ENCODE assay signal across 1 cellular context in the genomic region with DNA sequence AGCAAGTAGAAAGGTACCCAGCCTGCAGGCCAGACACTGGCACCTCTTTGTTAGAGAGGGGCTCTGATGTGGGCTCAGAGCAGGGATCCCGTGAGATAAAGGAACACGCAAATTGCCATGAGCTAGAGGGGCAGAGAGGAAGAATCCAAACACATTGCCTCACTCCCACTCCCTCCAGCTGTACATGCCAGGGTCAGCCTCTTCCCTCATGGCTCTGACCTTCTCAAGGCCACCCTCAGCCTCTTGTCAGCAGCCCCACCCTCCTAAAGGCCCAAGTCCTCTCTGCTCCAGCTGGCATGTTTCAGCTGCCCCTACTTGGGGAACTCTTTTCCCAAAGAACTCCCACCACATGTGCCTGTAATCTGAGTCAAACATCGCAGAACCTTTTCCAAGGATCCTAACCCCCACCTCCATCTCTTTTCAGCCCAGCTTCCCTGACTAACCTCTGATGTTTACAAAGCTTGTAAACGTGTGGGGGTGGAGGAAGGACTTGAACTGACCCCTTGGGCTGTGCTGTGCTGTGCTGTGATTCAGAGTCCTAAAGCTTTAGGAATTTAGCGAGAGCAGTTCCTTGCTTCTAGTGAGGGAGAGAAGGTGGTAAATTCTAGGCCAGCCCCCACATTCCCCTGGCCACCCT.
TF ChIP-seq lines count a peak whose summit lies in the region.

No MANE protein-coding gene starts in this region.

TF ChIP-seq in HepG2, 621 proteins besides CTCF, POLR2A, EP300 and RAD21 (continued from another document and continues in another):
- TF ChIP-seq, protein P1, sequence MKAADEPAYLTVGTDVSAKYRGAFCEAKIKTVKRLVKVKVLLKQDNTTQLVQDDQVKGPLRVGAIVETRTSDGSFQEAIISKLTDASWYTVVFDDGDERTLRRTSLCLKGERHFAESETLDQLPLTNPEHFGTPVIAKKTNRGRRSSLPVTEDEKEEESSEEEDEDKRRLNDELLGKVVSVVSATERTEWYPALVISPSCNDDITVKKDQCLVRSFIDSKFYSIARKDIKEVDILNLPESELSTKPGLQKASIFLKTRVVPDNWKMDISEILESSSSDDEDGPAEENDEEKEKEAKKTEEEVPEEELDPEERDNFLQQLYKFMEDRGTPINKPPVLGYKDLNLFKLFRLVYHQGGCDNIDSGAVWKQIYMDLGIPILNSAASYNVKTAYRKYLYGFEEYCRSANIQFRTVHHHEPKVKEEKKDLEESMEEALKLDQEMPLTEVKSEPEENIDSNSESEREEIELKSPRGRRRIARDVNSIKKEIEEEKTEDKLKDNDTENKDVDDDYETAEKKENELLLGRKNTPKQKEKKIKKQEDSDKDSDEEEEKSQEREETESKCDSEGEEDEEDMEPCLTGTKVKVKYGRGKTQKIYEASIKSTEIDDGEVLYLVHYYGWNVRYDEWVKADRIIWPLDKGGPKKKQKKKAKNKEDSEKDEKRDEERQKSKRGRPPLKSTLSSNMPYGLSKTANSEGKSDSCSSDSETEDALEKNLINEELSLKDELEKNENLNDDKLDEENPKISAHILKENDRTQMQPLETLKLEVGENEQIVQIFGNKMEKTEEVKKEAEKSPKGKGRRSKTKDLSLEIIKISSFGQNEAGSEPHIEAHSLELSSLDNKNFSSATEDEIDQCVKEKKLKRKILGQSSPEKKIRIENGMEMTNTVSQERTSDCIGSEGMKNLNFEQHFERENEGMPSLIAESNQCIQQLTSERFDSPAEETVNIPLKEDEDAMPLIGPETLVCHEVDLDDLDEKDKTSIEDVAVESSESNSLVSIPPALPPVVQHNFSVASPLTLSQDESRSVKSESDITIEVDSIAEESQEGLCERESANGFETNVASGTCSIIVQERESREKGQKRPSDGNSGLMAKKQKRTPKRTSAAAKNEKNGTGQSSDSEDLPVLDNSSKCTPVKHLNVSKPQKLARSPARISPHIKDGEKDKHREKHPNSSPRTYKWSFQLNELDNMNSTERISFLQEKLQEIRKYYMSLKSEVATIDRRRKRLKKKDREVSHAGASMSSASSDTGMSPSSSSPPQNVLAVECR (CRISPR knock-in tag; IDR thresholded peaks at IDR 0.05; ENCODE audit: borderline replicate concordance): peak; percentile 49; the same call in 1 of the 2 replicates
- TF ChIP-seq TEAD3 (CRISPR knock-in tag; optimal IDR thresholded peaks at IDR 0.05; ENCODE audit: borderline replicate concordance): peak; percentile 78
- TF ChIP-seq, protein P2, sequence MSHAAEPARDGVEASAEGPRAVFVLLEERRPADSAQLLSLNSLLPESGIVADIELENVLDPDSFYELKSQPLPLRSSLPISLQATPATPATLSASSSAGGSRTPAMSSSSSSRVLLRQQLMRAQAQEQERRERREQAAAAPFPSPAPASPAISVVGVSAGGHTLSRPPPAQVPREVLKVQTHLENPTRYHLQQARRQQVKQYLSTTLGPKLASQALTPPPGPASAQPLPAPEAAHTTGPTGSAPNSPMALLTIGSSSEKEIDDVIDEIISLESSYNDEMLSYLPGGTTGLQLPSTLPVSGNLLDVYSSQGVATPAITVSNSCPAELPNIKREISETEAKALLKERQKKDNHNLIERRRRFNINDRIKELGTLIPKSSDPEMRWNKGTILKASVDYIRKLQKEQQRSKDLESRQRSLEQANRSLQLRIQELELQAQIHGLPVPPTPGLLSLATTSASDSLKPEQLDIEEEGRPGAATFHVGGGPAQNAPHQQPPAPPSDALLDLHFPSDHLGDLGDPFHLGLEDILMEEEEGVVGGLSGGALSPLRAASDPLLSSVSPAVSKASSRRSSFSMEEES (CRISPR knock-in tag; IDR thresholded peaks at IDR 0.05): no peak
- TF ChIP-seq SOX5 (CRISPR knock-in tag; IDR thresholded peaks at IDR 0.05; ENCODE audit: borderline replicate concordance): peak; percentile 25; the same call in 1 of the 2 replicates
- TF ChIP-seq ZNF839 (CRISPR knock-in tag; IDR thresholded peaks at IDR 0.05; ENCODE audit: borderline replicate concordance): no peak
- TF ChIP-seq SIX1 (CRISPR knock-in tag; IDR thresholded peaks at IDR 0.05; ENCODE audit: borderline replicate concordance): no peak
- TF ChIP-seq ZNF550 (CRISPR knock-in tag; IDR thresholded peaks at IDR 0.05; ENCODE audit: borderline replicate concordance): no peak
- peak; percentile 77; the same call in 1 of the 2 replicates for TF ChIP-seq MTA1 (CRISPR knock-in tag; IDR thresholded peaks at IDR 0.05; ENCODE audit: borderline replicate concordance)
- no peak for TF ChIP-seq ATF7 (IDR thresholded peaks at IDR 0.05)
- no peak for TF ChIP-seq ATF7 (CRISPR knock-in tag; IDR thresholded peaks at IDR 0.05)
- TF ChIP-seq SPEN (CRISPR knock-in tag; IDR thresholded peaks at IDR 0.05; ENCODE audit: low read depth): 0 out of 2 replicates have a peak, but pooled peaks have one; percentile 40
- no peak for TF ChIP-seq GTF3A (CRISPR knock-in tag; conservative IDR thresholded peaks at IDR 0.05)
- TF ChIP-seq ZNF772 (CRISPR knock-in tag; IDR thresholded peaks at IDR 0.05): no peak
- no peak for TF ChIP-seq THAP11 (CRISPR knock-in tag; IDR thresholded peaks at IDR 0.05)
- no peak for TF ChIP-seq IRX3 (CRISPR knock-in tag; IDR thresholded peaks at IDR 0.05; ENCODE audit: borderline replicate concordance, low read depth)
- TF ChIP-seq PHB2 (IDR thresholded peaks at IDR 0.05; ENCODE audit: partially characterized antibody): no peak
- TF ChIP-seq ZBTB42 (CRISPR knock-in tag; IDR thresholded peaks at IDR 0.05): no peak
- no peak for TF ChIP-seq KLF11 (CRISPR knock-in tag; IDR thresholded peaks at IDR 0.05)
- no peak for TF ChIP-seq ZNF7 (CRISPR knock-in tag; IDR thresholded peaks at IDR 0.05)
- no peak for TF ChIP-seq SMAD3 (CRISPR knock-in tag; IDR thresholded peaks at IDR 0.05)
- peak; percentile 43; the same call in 1 of the 2 replicates for TF ChIP-seq ATF7-NPFF (CRISPR knock-in tag; IDR thresholded peaks at IDR 0.05; ENCODE audit: low read depth)
- peak; percentile 60 for TF ChIP-seq HNF4A (CRISPR knock-in tag; IDR thresholded peaks at IDR 0.05)
- no peak for TF ChIP-seq ATF1 (CRISPR knock-in tag; IDR thresholded peaks at IDR 0.05)
- TF ChIP-seq, protein P3, sequence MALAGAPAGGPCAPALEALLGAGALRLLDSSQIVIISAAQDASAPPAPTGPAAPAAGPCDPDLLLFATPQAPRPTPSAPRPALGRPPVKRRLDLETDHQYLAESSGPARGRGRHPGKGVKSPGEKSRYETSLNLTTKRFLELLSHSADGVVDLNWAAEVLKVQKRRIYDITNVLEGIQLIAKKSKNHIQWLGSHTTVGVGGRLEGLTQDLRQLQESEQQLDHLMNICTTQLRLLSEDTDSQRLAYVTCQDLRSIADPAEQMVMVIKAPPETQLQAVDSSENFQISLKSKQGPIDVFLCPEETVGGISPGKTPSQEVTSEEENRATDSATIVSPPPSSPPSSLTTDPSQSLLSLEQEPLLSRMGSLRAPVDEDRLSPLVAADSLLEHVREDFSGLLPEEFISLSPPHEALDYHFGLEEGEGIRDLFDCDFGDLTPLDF (CRISPR knock-in tag; IDR thresholded peaks at IDR 0.05): no peak
- TF ChIP-seq SCMH1 (CRISPR knock-in tag; IDR thresholded peaks at IDR 0.05; ENCODE audit: borderline replicate concordance): no peak
- no peak for TF ChIP-seq CREM (IDR thresholded peaks at IDR 0.05)
- no peak for TF ChIP-seq CREM (CRISPR knock-in tag; IDR thresholded peaks at IDR 0.05)
- no peak for TF ChIP-seq ZNF354B (CRISPR knock-in tag; IDR thresholded peaks at IDR 0.05)
- no peak for TF ChIP-seq MLLT10 (CRISPR knock-in tag; IDR thresholded peaks at IDR 0.05)
- peak; percentile 64 for TF ChIP-seq CEBPG (CRISPR knock-in tag; IDR thresholded peaks at IDR 0.05)
- TF ChIP-seq, protein P4, sequence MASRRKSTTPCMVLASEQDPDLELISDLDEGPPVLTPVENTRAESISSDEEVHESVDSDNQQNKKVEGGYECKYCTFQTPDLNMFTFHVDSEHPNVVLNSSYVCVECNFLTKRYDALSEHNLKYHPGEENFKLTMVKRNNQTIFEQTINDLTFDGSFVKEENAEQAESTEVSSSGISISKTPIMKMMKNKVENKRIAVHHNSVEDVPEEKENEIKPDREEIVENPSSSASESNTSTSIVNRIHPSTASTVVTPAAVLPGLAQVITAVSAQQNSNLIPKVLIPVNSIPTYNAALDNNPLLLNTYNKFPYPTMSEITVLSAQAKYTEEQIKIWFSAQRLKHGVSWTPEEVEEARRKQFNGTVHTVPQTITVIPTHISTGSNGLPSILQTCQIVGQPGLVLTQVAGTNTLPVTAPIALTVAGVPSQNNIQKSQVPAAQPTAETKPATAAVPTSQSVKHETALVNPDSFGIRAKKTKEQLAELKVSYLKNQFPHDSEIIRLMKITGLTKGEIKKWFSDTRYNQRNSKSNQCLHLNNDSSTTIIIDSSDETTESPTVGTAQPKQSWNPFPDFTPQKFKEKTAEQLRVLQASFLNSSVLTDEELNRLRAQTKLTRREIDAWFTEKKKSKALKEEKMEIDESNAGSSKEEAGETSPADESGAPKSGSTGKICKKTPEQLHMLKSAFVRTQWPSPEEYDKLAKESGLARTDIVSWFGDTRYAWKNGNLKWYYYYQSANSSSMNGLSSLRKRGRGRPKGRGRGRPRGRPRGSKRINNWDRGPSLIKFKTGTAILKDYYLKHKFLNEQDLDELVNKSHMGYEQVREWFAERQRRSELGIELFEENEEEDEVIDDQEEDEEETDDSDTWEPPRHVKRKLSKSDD (CRISPR knock-in tag; IDR thresholded peaks at IDR 0.05; ENCODE audit: low read depth): no peak
- no peak for TF ChIP-seq FOXP1 (IDR thresholded peaks at IDR 0.05)
- no peak for TF ChIP-seq FOXP1 (CRISPR knock-in tag; IDR thresholded peaks at IDR 0.05)
- TF ChIP-seq ZNF615 (CRISPR knock-in tag; IDR thresholded peaks at IDR 0.05; ENCODE audit: borderline replicate concordance): no peak
- no peak for TF ChIP-seq ZNF614 (CRISPR knock-in tag; IDR thresholded peaks at IDR 0.05; ENCODE audit: borderline replicate concordance)
- peak; percentile 28; the same call in 1 of the 2 replicates for TF ChIP-seq RARA (CRISPR knock-in tag; IDR thresholded peaks at IDR 0.05)
- TF ChIP-seq ZMYM4 (CRISPR knock-in tag; IDR thresholded peaks at IDR 0.05): no peak
- TF ChIP-seq, protein P5, sequence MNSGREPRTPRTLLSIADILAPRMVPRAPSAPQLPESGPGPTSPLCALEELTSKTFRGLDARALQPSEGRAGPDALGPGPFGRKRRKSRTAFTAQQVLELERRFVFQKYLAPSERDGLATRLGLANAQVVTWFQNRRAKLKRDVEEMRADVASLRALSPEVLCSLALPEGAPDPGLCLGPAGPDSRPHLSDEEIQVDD (CRISPR knock-in tag; IDR thresholded peaks at IDR 0.05; ENCODE audit: borderline replicate concordance): no peak
- TF ChIP-seq, protein P6, sequence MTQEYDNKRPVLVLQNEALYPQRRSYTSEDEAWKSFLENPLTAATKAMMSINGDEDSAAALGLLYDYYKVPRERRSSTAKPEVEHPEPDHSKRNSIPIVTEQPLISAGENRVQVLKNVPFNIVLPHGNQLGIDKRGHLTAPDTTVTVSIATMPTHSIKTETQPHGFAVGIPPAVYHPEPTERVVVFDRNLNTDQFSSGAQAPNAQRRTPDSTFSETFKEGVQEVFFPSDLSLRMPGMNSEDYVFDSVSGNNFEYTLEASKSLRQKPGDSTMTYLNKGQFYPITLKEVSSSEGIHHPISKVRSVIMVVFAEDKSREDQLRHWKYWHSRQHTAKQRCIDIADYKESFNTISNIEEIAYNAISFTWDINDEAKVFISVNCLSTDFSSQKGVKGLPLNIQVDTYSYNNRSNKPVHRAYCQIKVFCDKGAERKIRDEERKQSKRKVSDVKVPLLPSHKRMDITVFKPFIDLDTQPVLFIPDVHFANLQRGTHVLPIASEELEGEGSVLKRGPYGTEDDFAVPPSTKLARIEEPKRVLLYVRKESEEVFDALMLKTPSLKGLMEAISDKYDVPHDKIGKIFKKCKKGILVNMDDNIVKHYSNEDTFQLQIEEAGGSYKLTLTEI (CRISPR knock-in tag; conservative IDR thresholded peaks at IDR 0.05): no peak
- TF ChIP-seq CAMTA2 (CRISPR knock-in tag; IDR thresholded peaks at IDR 0.05; ENCODE audit: borderline replicate concordance): no peak
- TF ChIP-seq ZNF781 (CRISPR knock-in tag; IDR thresholded peaks at IDR 0.05; ENCODE audit: borderline replicate concordance, not compliant biosample characterization): no peak
- TF ChIP-seq, protein P7, sequence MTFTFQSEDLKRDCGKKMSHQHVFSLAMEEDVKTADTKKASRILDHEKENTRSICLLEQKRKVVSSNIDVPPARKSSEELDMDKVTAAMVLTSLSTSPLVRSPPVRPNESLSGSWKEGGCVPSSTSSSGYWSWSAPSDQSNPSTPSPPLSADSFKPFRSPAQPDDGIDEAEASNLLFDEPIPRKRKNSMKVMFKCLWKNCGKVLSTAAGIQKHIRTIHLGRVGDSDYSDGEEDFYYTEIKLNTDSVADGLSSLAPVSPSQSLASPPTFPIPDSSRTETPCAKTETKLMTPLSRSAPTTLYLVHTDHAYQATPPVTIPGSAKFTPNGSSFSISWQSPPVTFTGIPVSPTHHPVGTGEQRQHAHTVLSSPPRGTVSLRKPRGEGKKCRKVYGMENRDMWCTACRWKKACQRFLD (CRISPR knock-in tag; IDR thresholded peaks at IDR 0.05; ENCODE audit: borderline replicate concordance): no peak
- no peak for TF ChIP-seq MEF2D (CRISPR knock-in tag; IDR thresholded peaks at IDR 0.05)
- no peak for TF ChIP-seq ZNF143 (CRISPR knock-in tag; IDR thresholded peaks at IDR 0.05)
- 0 out of 2 replicates have a peak, but pooled peaks have one; percentile 27 for TF ChIP-seq HMG20A (CRISPR knock-in tag; IDR thresholded peaks at IDR 0.05; ENCODE audit: borderline replicate concordance)
- TF ChIP-seq GABPB1 (CRISPR knock-in tag; IDR thresholded peaks at IDR 0.05): no peak
- TF ChIP-seq, protein P8, sequence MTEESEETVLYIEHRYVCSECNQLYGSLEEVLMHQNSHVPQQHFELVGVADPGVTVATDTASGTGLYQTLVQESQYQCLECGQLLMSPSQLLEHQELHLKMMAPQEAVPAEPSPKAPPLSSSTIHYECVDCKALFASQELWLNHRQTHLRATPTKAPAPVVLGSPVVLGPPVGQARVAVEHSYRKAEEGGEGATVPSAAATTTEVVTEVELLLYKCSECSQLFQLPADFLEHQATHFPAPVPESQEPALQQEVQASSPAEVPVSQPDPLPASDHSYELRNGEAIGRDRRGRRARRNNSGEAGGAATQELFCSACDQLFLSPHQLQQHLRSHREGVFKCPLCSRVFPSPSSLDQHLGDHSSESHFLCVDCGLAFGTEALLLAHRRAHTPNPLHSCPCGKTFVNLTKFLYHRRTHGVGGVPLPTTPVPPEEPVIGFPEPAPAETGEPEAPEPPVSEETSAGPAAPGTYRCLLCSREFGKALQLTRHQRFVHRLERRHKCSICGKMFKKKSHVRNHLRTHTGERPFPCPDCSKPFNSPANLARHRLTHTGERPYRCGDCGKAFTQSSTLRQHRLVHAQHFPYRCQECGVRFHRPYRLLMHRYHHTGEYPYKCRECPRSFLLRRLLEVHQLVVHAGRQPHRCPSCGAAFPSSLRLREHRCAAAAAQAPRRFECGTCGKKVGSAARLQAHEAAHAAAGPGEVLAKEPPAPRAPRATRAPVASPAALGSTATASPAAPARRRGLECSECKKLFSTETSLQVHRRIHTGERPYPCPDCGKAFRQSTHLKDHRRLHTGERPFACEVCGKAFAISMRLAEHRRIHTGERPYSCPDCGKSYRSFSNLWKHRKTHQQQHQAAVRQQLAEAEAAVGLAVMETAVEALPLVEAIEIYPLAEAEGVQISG (CRISPR knock-in tag; IDR thresholded peaks at IDR 0.05): peak; percentile 42; the same call in 1 of the 2 replicates
- TF ChIP-seq, protein P9, sequence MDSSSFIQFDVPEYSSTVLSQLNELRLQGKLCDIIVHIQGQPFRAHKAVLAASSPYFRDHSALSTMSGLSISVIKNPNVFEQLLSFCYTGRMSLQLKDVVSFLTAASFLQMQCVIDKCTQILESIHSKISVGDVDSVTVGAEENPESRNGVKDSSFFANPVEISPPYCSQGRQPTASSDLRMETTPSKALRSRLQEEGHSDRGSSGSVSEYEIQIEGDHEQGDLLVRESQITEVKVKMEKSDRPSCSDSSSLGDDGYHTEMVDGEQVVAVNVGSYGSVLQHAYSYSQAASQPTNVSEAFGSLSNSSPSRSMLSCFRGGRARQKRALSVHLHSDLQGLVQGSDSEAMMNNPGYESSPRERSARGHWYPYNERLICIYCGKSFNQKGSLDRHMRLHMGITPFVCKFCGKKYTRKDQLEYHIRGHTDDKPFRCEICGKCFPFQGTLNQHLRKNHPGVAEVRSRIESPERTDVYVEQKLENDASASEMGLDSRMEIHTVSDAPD (CRISPR knock-in tag; IDR thresholded peaks at IDR 0.05): no peak
